Comparison of ENCODE assay signal across 1 cellular context in genomic region chr9:85723220-85723619, GRCh38.
TF ChIP-seq lines count a peak whose summit lies in the region.

No MANE protein-coding gene starts in this region.

TF ChIP-seq in WTC11, 78 proteins besides CTCF, POLR2A, EP300 and RAD21 (continued from another document):
- TF ChIP-seq, protein P1, sequence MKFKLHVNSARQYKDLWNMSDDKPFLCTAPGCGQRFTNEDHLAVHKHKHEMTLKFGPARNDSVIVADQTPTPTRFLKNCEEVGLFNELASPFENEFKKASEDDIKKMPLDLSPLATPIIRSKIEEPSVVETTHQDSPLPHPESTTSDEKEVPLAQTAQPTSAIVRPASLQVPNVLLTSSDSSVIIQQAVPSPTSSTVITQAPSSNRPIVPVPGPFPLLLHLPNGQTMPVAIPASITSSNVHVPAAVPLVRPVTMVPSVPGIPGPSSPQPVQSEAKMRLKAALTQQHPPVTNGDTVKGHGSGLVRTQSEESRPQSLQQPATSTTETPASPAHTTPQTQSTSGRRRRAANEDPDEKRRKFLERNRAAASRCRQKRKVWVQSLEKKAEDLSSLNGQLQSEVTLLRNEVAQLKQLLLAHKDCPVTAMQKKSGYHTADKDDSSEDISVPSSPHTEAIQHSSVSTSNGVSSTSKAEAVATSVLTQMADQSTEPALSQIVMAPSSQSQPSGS (CRISPR knock-in tag; IDR thresholded peaks at IDR 0.05; ENCODE audit: borderline replicate concordance, low read depth), result no peak
- TF ChIP-seq GABPB1 (CRISPR knock-in tag; IDR thresholded peaks at IDR 0.05) (no peak), ESRRA (CRISPR knock-in tag; IDR thresholded peaks at IDR 0.05; ENCODE audit: borderline replicate concordance) (no peak), SP1 (CRISPR knock-in tag; conservative IDR thresholded peaks at IDR 0.05) (peak; percentile 73), E2F4 (CRISPR knock-in tag; IDR thresholded peaks at IDR 0.05; ENCODE audit: borderline replicate concordance, low read depth) (no peak), SMAD4 (CRISPR knock-in tag; IDR thresholded peaks at IDR 0.05) (no peak), TP53 (CRISPR knock-in tag; IDR thresholded peaks at IDR 0.05) (no peak; the same call in 1 of the 2 replicates), ZNF121 (CRISPR knock-in tag; IDR thresholded peaks at IDR 0.05) (no peak), FOXP1 (CRISPR knock-in tag; IDR thresholded peaks at IDR 0.05; ENCODE audit: borderline replicate concordance) (peak; percentile 91; the same call in 1 of the 2 replicates), PRRX2 (CRISPR knock-in tag; IDR thresholded peaks at IDR 0.05) (no peak), ZNF138 (CRISPR knock-in tag; conservative IDR thresholded peaks at IDR 0.05) (no peak), FOXJ3 (CRISPR knock-in tag; IDR thresholded peaks at IDR 0.05; ENCODE audit: borderline replicate concordance) (0 out of 2 replicates have a peak, but pooled peaks have one; percentile 36), ARID4B (CRISPR knock-in tag; IDR thresholded peaks at IDR 0.05; ENCODE audit: borderline replicate concordance) (no peak), FOXK1 (CRISPR knock-in tag; IDR thresholded peaks at IDR 0.05) (peak; percentile 92), KAT7 (CRISPR knock-in tag; IDR thresholded peaks at IDR 0.05; ENCODE audit: borderline replicate concordance) (no peak), ZNF281 (CRISPR knock-in tag; IDR thresholded peaks at IDR 0.05) (peak; percentile 98), ATF1 (CRISPR knock-in tag; IDR thresholded peaks at IDR 0.05) (no peak), ZNF219 (CRISPR knock-in tag; IDR thresholded peaks at IDR 0.05; ENCODE audit: borderline replicate concordance) (no peak), NR3C1 (CRISPR knock-in tag; conservative IDR thresholded peaks at IDR 0.05; ENCODE audit: low read depth) (no peak), CREM (CRISPR knock-in tag; IDR thresholded peaks at IDR 0.05) (no peak), PRDM15 (CRISPR knock-in tag; IDR thresholded peaks at IDR 0.05) (no peak), ZNF232 (CRISPR knock-in tag; IDR thresholded peaks at IDR 0.05) (0 out of 2 replicates have a peak, but pooled peaks have one; percentile 32), TEAD1 (CRISPR knock-in tag; IDR thresholded peaks at IDR 0.05) (peak; percentile 89), CBFB (CRISPR knock-in tag; IDR thresholded peaks at IDR 0.05; ENCODE audit: low read depth) (no peak), SMAD3 (CRISPR knock-in tag; IDR thresholded peaks at IDR 0.05; ENCODE audit: borderline replicate concordance) (no peak), JAZF1 (CRISPR knock-in tag; IDR thresholded peaks at IDR 0.05) (no peak), TEAD4 (CRISPR knock-in tag; IDR thresholded peaks at IDR 0.05) (no peak)
- TF ChIP-seq, protein P2, sequence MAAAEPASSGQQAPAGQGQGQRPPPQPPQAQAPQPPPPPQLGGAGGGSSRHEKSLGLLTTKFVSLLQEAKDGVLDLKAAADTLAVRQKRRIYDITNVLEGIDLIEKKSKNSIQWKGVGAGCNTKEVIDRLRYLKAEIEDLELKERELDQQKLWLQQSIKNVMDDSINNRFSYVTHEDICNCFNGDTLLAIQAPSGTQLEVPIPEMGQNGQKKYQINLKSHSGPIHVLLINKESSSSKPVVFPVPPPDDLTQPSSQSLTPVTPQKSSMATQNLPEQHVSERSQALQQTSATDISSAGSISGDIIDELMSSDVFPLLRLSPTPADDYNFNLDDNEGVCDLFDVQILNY (CRISPR knock-in tag; IDR thresholded peaks at IDR 0.05), result no peak
- TF ChIP-seq, protein P3, sequence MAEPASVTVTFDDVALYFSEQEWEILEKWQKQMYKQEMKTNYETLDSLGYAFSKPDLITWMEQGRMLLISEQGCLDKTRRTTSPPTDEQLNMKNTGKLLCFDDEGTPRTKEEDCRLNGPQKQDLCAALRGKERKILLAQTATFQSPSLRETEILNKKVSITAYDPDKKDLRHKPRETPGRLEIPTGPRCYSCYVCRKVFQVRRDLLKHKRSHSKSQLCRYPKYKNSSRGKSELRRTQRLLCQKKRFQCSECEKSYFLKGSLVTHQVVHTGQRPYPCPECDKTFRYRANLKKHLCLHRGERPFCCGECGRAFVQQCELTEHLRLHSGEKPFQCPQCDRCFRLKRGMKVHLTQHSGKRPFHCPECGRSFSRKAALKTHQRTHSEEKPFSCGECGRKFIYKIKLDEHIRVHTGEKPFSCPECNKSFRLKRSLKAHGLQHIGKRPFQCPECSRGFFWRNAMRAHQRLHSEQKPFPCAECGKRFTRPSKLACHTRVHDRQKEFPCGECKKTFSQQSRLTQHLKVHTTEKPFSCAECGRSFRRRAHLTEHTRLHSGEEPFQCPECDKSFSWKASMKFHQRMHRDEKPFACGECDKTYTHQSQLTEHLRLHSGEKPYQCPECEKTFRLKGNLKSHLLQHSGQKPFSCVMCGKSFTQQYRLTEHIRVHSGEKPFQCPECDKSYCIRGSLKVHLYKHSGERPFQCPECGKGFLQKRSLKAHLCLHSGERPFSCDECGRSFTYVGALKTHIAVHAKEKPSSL (CRISPR knock-in tag; conservative IDR thresholded peaks at IDR 0.05), result no peak
- TF ChIP-seq, protein P4, sequence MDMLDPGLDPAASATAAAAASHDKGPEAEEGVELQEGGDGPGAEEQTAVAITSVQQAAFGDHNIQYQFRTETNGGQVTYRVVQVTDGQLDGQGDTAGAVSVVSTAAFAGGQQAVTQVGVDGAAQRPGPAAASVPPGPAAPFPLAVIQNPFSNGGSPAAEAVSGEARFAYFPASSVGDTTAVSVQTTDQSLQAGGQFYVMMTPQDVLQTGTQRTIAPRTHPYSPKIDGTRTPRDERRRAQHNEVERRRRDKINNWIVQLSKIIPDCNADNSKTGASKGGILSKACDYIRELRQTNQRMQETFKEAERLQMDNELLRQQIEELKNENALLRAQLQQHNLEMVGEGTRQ (CRISPR knock-in tag; IDR thresholded peaks at IDR 0.05), result peak; percentile 27; the same call in 1 of the 2 replicates
